1 cellular context compared by ENCODE assay signal in genomic region chr3:23669541-23670255, GRCh38.
TF ChIP-seq lines count a peak whose summit lies in the region.

No MANE protein-coding gene starts in this region.

TF ChIP-seq in GM12878, 131 proteins besides CTCF, POLR2A, EP300 and RAD21:
- TF ChIP-seq ESRRA (IDR thresholded peaks at IDR 0.05; ENCODE audit: low read length) (no peak), USF1 (IDR thresholded peaks at IDR 0.05; ENCODE audit: borderline replicate concordance, extremely low read length, insufficient read depth, low read depth, low read length) (no peak), MLLT1 (IDR thresholded peaks at IDR 0.05) (no peak), CHD2 (IDR thresholded peaks at IDR 0.05; ENCODE audit: borderline replicate concordance, low read depth, low read length) (no peak), TCF7 (IDR thresholded peaks at IDR 0.05; ENCODE audit: borderline replicate concordance) (no peak), SMAD1 (IDR thresholded peaks at IDR 0.05; ENCODE audit: low read depth, partially characterized antibody) (no peak), RBBP5 (conservative IDR thresholded peaks at IDR 0.05) (no peak), EED (IDR thresholded peaks at IDR 0.05; ENCODE audit: low read depth) (0 out of 2 replicates have a peak, but pooled peaks have one; percentile 19), ATF3 (IDR thresholded peaks at IDR 0.05; ENCODE audit: borderline replicate concordance, extremely low read depth, low read depth, low read length) (no peak), ATF2 (IDR thresholded peaks at IDR 0.05; ENCODE audit: low read length) (no peak), RUNX3 (IDR thresholded peaks at IDR 0.05; ENCODE audit: low read length) (peak; percentile 8; the same call in 1 of the 2 replicates), ZBTB4 (CRISPR knock-in tag; IDR thresholded peaks at IDR 0.05) (no peak), MXI1 (IDR thresholded peaks at IDR 0.05; ENCODE audit: low read depth, low read length) (no peak), JUNB (IDR thresholded peaks at IDR 0.05) (no peak)
